ENCODE assay signal across 22 cellular contexts in the genomic region with DNA sequence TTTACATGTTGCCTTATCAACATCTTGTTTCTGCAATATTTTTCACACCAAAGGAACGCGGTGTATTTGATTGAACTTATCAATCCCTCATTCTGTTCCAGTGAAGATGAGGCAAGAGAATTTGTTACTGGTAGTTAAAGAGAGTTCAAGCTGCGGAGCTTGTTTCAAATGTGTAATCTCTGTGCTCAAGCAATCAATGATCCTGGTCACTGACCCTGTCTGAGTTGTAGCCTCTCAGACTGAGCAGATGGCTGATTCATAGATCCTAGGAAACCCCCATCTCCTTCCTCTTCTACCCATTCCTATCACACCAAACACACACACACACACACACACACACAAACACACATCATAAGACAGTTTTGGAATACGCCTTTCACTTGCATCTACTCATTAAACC.
"Had no signal": no experiment of that assay in that cellular context is flagged by ENCODE, and none has a peak within 500 bp of the region (broad histone marks: within the 10 kb centered on the region; RNA-seq: fewer than 3 reads in every experiment).

No MANE protein-coding gene starts in this region.

- H3K4me3 ChIP-seq: esophagus muscularis mucosa, gastrocnemius medialis, mucosa of descending colon, ovary, right atrium auricular region, suprapubic skin, thyroid gland had no signal

- H3K27ac Mint-ChIP-seq: immature natural killer cell; natural killer cell; stimulated activated effector memory CD8-positive, alpha-beta T cell treated with anti-CD3 and anti-CD28 coated beads, Interleukin-12 subunit alpha, Interleukin-12 subunit beta, amount 100 ng/mL, for 72 hours; type B pancreatic cell had no signal

- H3K36me3 ChIP-seq: esophagus muscularis mucosa, gastrocnemius medialis, ovary, right atrium auricular region, suprapubic skin, thyroid gland had no signal

- H3K27me3 Mint-ChIP-seq: type B pancreatic cell had no signal

- H3K27ac ChIP-seq: epithelial cell of prostate, esophagus muscularis mucosa, gastrocnemius medialis, ovary, right atrium auricular region, suprapubic skin, thyroid gland had no signal

- H3K9me3 Mint-ChIP-seq: natural killer cell, type B pancreatic cell had no signal

- H3K9me3 ChIP-seq: esophagus muscularis mucosa, gastrocnemius medialis, mucosa of descending colon, ovary, right atrium auricular region, suprapubic skin, thyroid gland had no signal

- DNase-seq: cortex of kidney; effector memory CD4-positive, alpha-beta T cell; gastrocnemius medialis; immature natural killer cell; left colon; mammary epithelial cell; mucosa of descending colon; natural killer cell; nucleus accumbens; ovary; small intestine; stimulated activated CD4-positive, alpha-beta T cell treated with anti-CD3 and anti-CD28 coated beads, Interleukin-4, amount 100 ng/mL, for 1 hour; stimulated activated CD8-positive, alpha-beta memory T cell treated with anti-CD3 and anti-CD28 coated beads, Interleukin-4, amount 100 ng/mL, for 48 hours; stimulated activated naive CD8-positive, alpha-beta T cell treated with anti-CD3 and anti-CD28 coated beads, Interleukin-15, Interleukin-2, amounts not matched to agents 100 U/mL and 50 U/mL, for 24 hours; thyroid gland had no signal

- ATAC-seq: gastrocnemius medialis; left colon; mucosa of descending colon; natural killer cell; stimulated activated effector memory CD8-positive, alpha-beta T cell treated with anti-CD3 and anti-CD28 coated beads, Interleukin-12 subunit alpha, Interleukin-12 subunit beta, amount 100 ng/mL, for 72 hours; stimulated activated naive CD8-positive, alpha-beta T cell treated with anti-CD3 and anti-CD28 coated beads, Interleukin-15, Interleukin-2, amounts not matched to agents 100 U/mL and 50 U/mL, for 24 hours had no signal

- H3K36me3 Mint-ChIP-seq: immature natural killer cell; natural killer cell; stimulated activated effector memory CD8-positive, alpha-beta T cell treated with anti-CD3 and anti-CD28 coated beads, Interleukin-12 subunit alpha, Interleukin-12 subunit beta, amount 100 ng/mL, for 72 hours; type B pancreatic cell had no signal

- H3K27me3 ChIP-seq: esophagus muscularis mucosa, gastrocnemius medialis, ovary, right atrium auricular region, suprapubic skin, thyroid gland had no signal

- H3K4me3 Mint-ChIP-seq: immature natural killer cell; natural killer cell; neural crest cell; stimulated activated effector memory CD8-positive, alpha-beta T cell treated with anti-CD3 and anti-CD28 coated beads, Interleukin-12 subunit alpha, Interleukin-12 subunit beta, amount 100 ng/mL, for 72 hours; type B pancreatic cell had no signal

- H3K4me1 ChIP-seq: esophagus muscularis mucosa, gastrocnemius medialis, right atrium auricular region, suprapubic skin, thyroid gland had no signal

- H3K4me1 Mint-ChIP-seq: stimulated activated effector memory CD8-positive, alpha-beta T cell treated with anti-CD3 and anti-CD28 coated beads, Interleukin-12 subunit alpha, Interleukin-12 subunit beta, amount 100 ng/mL, for 72 hours had no signal
